Comparison of ENCODE assay signal across 1 cellular context in genomic region chr14:100775831-100776591, GRCh38.
TF ChIP-seq lines count a peak whose summit lies in the region.

No MANE protein-coding gene starts in this region.

TF ChIP-seq in IMR-90, 13 proteins besides CTCF, POLR2A, EP300 and RAD21:
- TF ChIP-seq MAZ (IDR thresholded peaks at IDR 0.05; ENCODE audit: borderline replicate concordance, low read depth, low read length) (peak; percentile 34; the same call in 1 of the 2 replicates), ELK1 (IDR thresholded peaks at IDR 0.05; ENCODE audit: borderline replicate concordance, low read depth, low read length) (no peak)
